8 cellular contexts compared by ENCODE assay signal in genomic region chr2:62340981-62341624, GRCh38.
DNase-seq lines count a peak whose midpoint lies in the region; ATAC-seq and TF ChIP-seq lines count a peak whose summit lies in the region.

No MANE protein-coding gene starts in this region.

- no peaks in the 10 kb centered on the region for H3K79me1 ChIP-seq in mesenchymal stem cell (replicated peaks; ENCODE audit: low read length, poor library complexity, severe bottlenecking)

- no peak overlapping the region for H4K91ac ChIP-seq in mesenchymal stem cell (ENCODE audit: low read length)

- WGBS in mesenchymal stem cell, result 15% methylated on average over 2 of the region's 5 CpGs

- no peak overlapping the region for H2BK15ac ChIP-seq in mesenchymal stem cell (ENCODE audit: low read depth, poor library complexity, severe bottlenecking)

- H2AFZ ChIP-seq in mesenchymal stem cell (ENCODE audit: low read depth, low read length), result no peak overlapping the region

- DNase-seq in SHP77 treated with DMSO at 0.1 percent for 48 hours (lab: John Stamatoyannopoulos, UW), result peak; percentile 89
- DNase-seq in mesenchymal stem cell, result peak; percentile 60
- no peak for DNase-seq in NCI-H1048 (lab: John Stamatoyannopoulos, UW)
- DNase-seq in activated T-cell treated with anti-CD3 and anti-CD28 coated beads for 4 hours, result no peak
- DNase-seq in coronary artery (ENCODE audit: low spot score), result no peak
- DNase-seq in activated CD4-positive, alpha-beta T cell treated with anti-CD3 and anti-CD28 coated beads for 1 hour, result no peak

- H3K27me3 ChIP-seq in mesenchymal stem cell (ENCODE audit: control insufficient read depth in 1 of 2, insufficient read depth in 1 of 2, low read length in 2 of 2), result no peaks in the 10 kb centered on the region

- TF ChIP-seq CTCF in coronary artery (IDR thresholded peaks at IDR 0.05), result no peak

- H3K18ac ChIP-seq in mesenchymal stem cell (ENCODE audit: low read depth in 1 of 2, low read length in 2 of 2), result peak overlapping the region in 1 of 2 experiments; percentile 54

- H3K36me3 ChIP-seq in mesenchymal stem cell (ENCODE audit: control insufficient read depth in 1 of 2, insufficient read depth in 2 of 2, low read depth in 1 of 2, low read length in 2 of 2), result no peaks in the 10 kb centered on the region

- peak overlapping the region in 1 of 2 experiments; percentile 93 for H2BK12ac ChIP-seq in mesenchymal stem cell (ENCODE audit: low read length in 2 of 2)

- no peak overlapping the region for H3K4ac ChIP-seq in mesenchymal stem cell (ENCODE audit: low read depth in 1 of 2, low read length in 2 of 2)

- H2AK5ac ChIP-seq in mesenchymal stem cell (ENCODE audit: low read length, severe bottlenecking), result no peak overlapping the region

- no peak overlapping the region for H2BK5ac ChIP-seq in mesenchymal stem cell (ENCODE audit: low read depth, low read length, poor library complexity, severe bottlenecking)

- H3K9me3 ChIP-seq in mesenchymal stem cell (ENCODE audit: control insufficient read depth, low read length), result no peaks in the 10 kb centered on the region

- H3K4me3 ChIP-seq in mesenchymal stem cell (ENCODE audit: insufficient read depth in 1 of 2, low read depth in 1 of 2, low read length in 2 of 2) (no peak overlapping the region), coronary artery (no peak overlapping the region)

- H3K23ac ChIP-seq in mesenchymal stem cell (ENCODE audit: low read length in 2 of 2), result no peak overlapping the region

- H3K14ac ChIP-seq in mesenchymal stem cell (ENCODE audit: low read length in 2 of 2), result no peak overlapping the region

- peak overlapping the region; percentile 72 for H4K8ac ChIP-seq in mesenchymal stem cell (ENCODE audit: low read length)

- H3K27ac ChIP-seq in mesenchymal stem cell (ENCODE audit: low read length, poor library complexity, severe bottlenecking), result no peak overlapping the region
- no peak overlapping the region for H3K27ac ChIP-seq in coronary artery

- no peak overlapping the region for H2BK120ac ChIP-seq in mesenchymal stem cell (ENCODE audit: low read depth, low read length)

- ATAC-seq in GM19025 (IDR thresholded peaks at IDR 0.05; ENCODE audit: low read depth, unreplicated experiment) (peak; percentile 60), HG03280 (IDR thresholded peaks at IDR 0.05; ENCODE audit: unreplicated experiment) (peak; percentile 60)

- H3K4me2 ChIP-seq in mesenchymal stem cell (ENCODE audit: low read length, poor library complexity, severe bottlenecking), result no peak overlapping the region

- no peak overlapping the region for H3K9ac ChIP-seq in mesenchymal stem cell (ENCODE audit: low read length)

- H3K4me1 ChIP-seq in mesenchymal stem cell (ENCODE audit: control insufficient read depth, insufficient read depth, low read depth, low read length), result peaks cover 5% of the 10 kb centered on the region

Comparison
In these comparisons a context has a peak if more than half of its experiments do, and no peak if none do; other contexts are left out.
1. DNase-seq: peak in SHP77 treated with DMSO at 0.1 percent for 48 hours (single experiment) and mesenchymal stem cell (single experiment); none in NCI-H1048 (single experiment), activated T-cell treated with anti-CD3 and anti-CD28 coated beads for 4 hours (single experiment), coronary artery (single experiment) and activated CD4-positive, alpha-beta T cell treated with anti-CD3 and anti-CD28 coated beads for 1 hour (single experiment).